In genomic region chr9:107340920-107341632, GRCh38 we compare ENCODE assay signal across 1 cellular context.
TF ChIP-seq lines count a peak whose summit lies in the region.

No MANE protein-coding gene starts in this region.

TF ChIP-seq in HCT116, 20 proteins besides CTCF, POLR2A, EP300 and RAD21 (continued from another document):
- TF ChIP-seq ZBTB33 (IDR thresholded peaks at IDR 0.05; ENCODE audit: extremely low read depth, insufficient replicate concordance, low read length) = no peak
